15 cellular contexts compared by ENCODE assay signal in the genomic region with DNA sequence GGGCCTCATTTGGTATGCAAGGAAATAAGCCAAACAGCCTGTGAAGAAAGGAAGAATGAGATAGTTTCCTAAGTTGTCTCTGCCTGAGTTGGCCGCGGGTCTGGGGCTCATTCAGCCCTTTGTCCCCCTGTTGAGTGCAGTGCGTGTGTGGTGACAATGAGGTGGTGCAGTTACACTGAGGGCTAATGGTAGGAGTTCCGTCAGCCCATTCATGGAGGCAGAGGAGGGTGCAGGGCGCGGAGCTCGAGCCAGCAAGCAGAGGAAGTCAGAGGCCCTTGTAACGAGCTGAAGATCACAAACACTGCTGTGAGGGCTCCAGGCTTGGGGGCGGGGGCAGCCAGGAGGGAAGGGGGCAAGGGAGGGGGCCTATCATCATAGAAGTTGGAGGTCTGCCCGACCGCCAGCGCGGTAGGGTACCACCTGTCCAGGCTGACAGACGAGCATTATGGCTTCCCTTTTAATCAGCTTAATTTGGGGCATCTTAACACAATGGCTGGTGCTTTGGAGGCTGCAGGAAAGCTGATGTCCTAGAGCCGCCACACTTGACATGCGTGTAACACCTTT. TPM values are rescaled to one million over a fixed set of nuclear protein-coding genes. Genes with fewer than 3 reads are reported as not detected.
DNase-seq lines count a peak whose midpoint lies in the region; ATAC-seq and TF ChIP-seq lines count a peak whose summit lies in the region.
"Had no signal": no experiment of that assay in that cellular context is flagged by ENCODE, and none has a peak within 500 bp of the region (broad histone marks: within the 10 kb centered on the region; RNA-seq: fewer than 3 reads in every experiment).

No MANE protein-coding gene starts in this region.

- H2AFZ ChIP-seq in hepatocyte = no peak overlapping the region
- H2AFZ ChIP-seq: PC-9 had no signal

- no peak for DNase-seq in Right ventricle myocardium superior
- no peak for DNase-seq in cardiac septum (ENCODE audit: low spot score)
- no peak for DNase-seq in hepatocyte (ENCODE audit: low spot score)
- no peak for DNase-seq in tibial nerve (ENCODE audit: low spot score in 2 of 2)
- DNase-seq: activated gamma-delta T cell treated with Interleukin-2 at 50 U/mL for 16 hours, cortex of kidney, Kasumi-1, left colon, NCI-H2081 treated with DMSO at 0.1 percent for 48 hours, occipital lobe, PC-9 had no signal

- 91% methylated on average over 15 of the region's 16 CpGs for WGBS in hepatocyte (ENCODE audit: low lambda C conversion rate, missing lambda C conversion rate)
- WGBS in tibial nerve, 2 donors = 50 to 54% methylated on average over 16 of the region's 16 CpGs

- H3K27me3 ChIP-seq in hepatocyte (no peaks in the 10 kb centered on the region), tibial nerve (no peaks in the 10 kb centered on the region)

- H4K20me1 ChIP-seq in hepatocyte (ENCODE audit: insufficient read depth, poor library complexity, severe bottlenecking) = peaks cover 98% of the 10 kb centered on the region

- H3K4me3 Mint-ChIP-seq in activated naive CD8-positive, alpha-beta T cell = peak overlapping the region; percentile 87

- H3K36me3 Mint-ChIP-seq in activated naive CD8-positive, alpha-beta T cell = peaks cover 15% of the 10 kb centered on the region

- H3K4me1 ChIP-seq in hepatocyte (ENCODE audit: insufficient read depth) (no peaks in the 10 kb centered on the region), tibial nerve (peaks cover 0 to 55% (median 20%) of the 10 kb centered on the region in 4 donors)

- H3K4me3 ChIP-seq in hepatocyte (no peak overlapping the region), tibial nerve (no peak overlapping the region)
- H3K4me3 ChIP-seq: PC-9 had no signal

- H3K4me2 ChIP-seq in hepatocyte = no peak overlapping the region
- H3K4me2 ChIP-seq: PC-9 had no signal

- intact Hi-C loops in Right ventricle myocardium superior (cut with DNase I) = no loop called here
- intact Hi-C loops in cardiac septum (cut with DNase I) = no loop called here

- H3K79me2 ChIP-seq in hepatocyte = peaks cover 76% of the 10 kb centered on the region

- no peak for TF ChIP-seq EP300 in tibial nerve (IDR thresholded peaks at IDR 0.05)

- H3K27ac ChIP-seq in hepatocyte (peak overlapping the region; percentile 40), tibial nerve (peak overlapping the region in 3 of 4 donors; percentile 7 to 71 (median 11))
- H3K27ac ChIP-seq: PC-9 had no signal

- TF ChIP-seq POLR2A in tibial nerve (IDR thresholded peaks at IDR 0.05) = no peak

- peaks cover 76% of the 10 kb centered on the region for H3K4me1 Mint-ChIP-seq in activated naive CD8-positive, alpha-beta T cell (ENCODE audit: low read depth)

- peak overlapping the region; percentile 96 for H3K27ac Mint-ChIP-seq in activated naive CD8-positive, alpha-beta T cell

- no peak for TF ChIP-seq CTCF in hepatocyte (IDR thresholded peaks at IDR 0.05; ENCODE audit: poor library complexity)
- no peak for TF ChIP-seq CTCF in tibial nerve (IDR thresholded peaks at IDR 0.05)

- no peaks in the 10 kb centered on the region for H3K9me2 ChIP-seq in hepatocyte (replicated peaks; ENCODE audit: insufficient read depth)

- no peaks in the 10 kb centered on the region for H3K9me3 Mint-ChIP-seq in activated naive CD8-positive, alpha-beta T cell (ENCODE audit: low read depth)

- H3K36me3 ChIP-seq in hepatocyte (replicated peaks; ENCODE audit: insufficient read depth, low read depth) (no peaks in the 10 kb centered on the region), tibial nerve (peaks cover 3 to 51% (median 9%) of the 10 kb centered on the region in 3 donors)

- peak; percentile 18 for ATAC-seq in Right ventricle myocardium superior (ENCODE audit: poor library complexity)
- ATAC-seq in GM19035 (IDR thresholded peaks at IDR 0.05; ENCODE audit: unreplicated experiment) = no peak
- no peak for ATAC-seq in HG03175 (IDR thresholded peaks at IDR 0.05; ENCODE audit: unreplicated experiment)
- no peak for ATAC-seq in GM18517 (IDR thresholded peaks at IDR 0.05; ENCODE audit: unreplicated experiment)

- no peaks in the 10 kb centered on the region for H3K27me3 Mint-ChIP-seq in activated naive CD8-positive, alpha-beta T cell

- H3K9me3 ChIP-seq in hepatocyte (ENCODE audit: low read depth) (no peaks in the 10 kb centered on the region), tibial nerve (no peaks in the 10 kb centered on the region)

RNA-seq across cellular contexts. Expression of a gene that starts 20.5 kb away (rescaled TPM):
- total RNA-seq in Right ventricle myocardium superior (206 TPM), cardiac septum (478 TPM), hepatocyte (232 and 250 TPM in 2 replicates), tibial nerve (100 to 1,000 TPM in 1 of 4 donors, 10 to 100 TPM in 3; 84.1 to 124 (median 89.7) TPM)
- 131 and 157 TPM in 2 replicates for polyA plus RNA-seq in hepatocyte

RNA-seq across cellular contexts. Expression of a gene that starts 27.0 kb away (rescaled TPM):
- 13.6 TPM for total RNA-seq in Right ventricle myocardium superior
- 13.0 TPM for total RNA-seq in cardiac septum
- 6.9 and 7.9 TPM in 2 replicates for total RNA-seq in hepatocyte
- polyA plus RNA-seq in hepatocyte = 9.8 and 12.3 TPM in 2 replicates
- 1 to 10 TPM; 1.8 to 4.4 (median 2.5) TPM for total RNA-seq in tibial nerve
